ENCODE assay signal across 21 cellular contexts in genomic region chr14:20436363-20436755, GRCh38. TPM values are rescaled to one million over a fixed set of nuclear protein-coding genes. Genes with fewer than 3 reads are reported as not detected.
DNase-seq lines count a peak whose midpoint lies in the region; TF ChIP-seq lines count a peak whose summit lies in the region.
"Had no signal": no experiment of that assay in that cellular context is flagged by ENCODE, and none has a peak within 500 bp of the region (broad histone marks: within the 10 kb centered on the region; RNA-seq: fewer than 3 reads in every experiment).

No MANE protein-coding gene starts in this region.

- no peak overlapping the region for H3K27ac ChIP-seq in ascending aorta
- H3K27ac ChIP-seq: cardiac muscle cell had no signal

- intact Hi-C loops in ascending aorta (cut with DNase I), result no loop called here

- H3K4me3 ChIP-seq in foreskin fibroblast (ENCODE audit: low read depth in 1 of 2, low read length in 2 of 2), result no peak overlapping the region
- no peak overlapping the region for H3K4me3 ChIP-seq in ascending aorta
- H3K4me3 ChIP-seq: cardiac muscle cell had no signal

- peaks cover 5% of the 10 kb centered on the region in 2 donors for H3K4me1 ChIP-seq in ascending aorta

- no peaks in the 10 kb centered on the region for H3K36me3 ChIP-seq in ascending aorta
- H3K36me3 ChIP-seq: cardiac muscle cell had no signal

- TF ChIP-seq CTCF in foreskin fibroblast (IDR thresholded peaks at IDR 0.05; ENCODE audit: low read depth, low read length) (no peak), ascending aorta (IDR thresholded peaks at IDR 0.05) (no peak)

- H3K27me3 ChIP-seq in ascending aorta, result no peaks in the 10 kb centered on the region
- H3K27me3 ChIP-seq: cardiac muscle cell had no signal

- H3K9me3 ChIP-seq in ascending aorta, result no peaks in the 10 kb centered on the region

- DNase-seq in AG20443 (ENCODE audit: low spot score) (peak; percentile 57), HT1080 (ENCODE audit: low read depth) (peak; percentile 49), astrocyte of the hippocampus (ENCODE audit: low read depth, low spot score) (peak; percentile 19), foreskin fibroblast (peak; percentile 55 to 79), midbrain (lab: John Stamatoyannopoulos, UW) (no peak), Ammon's horn (ENCODE audit: low spot score) (no peak), anterior cingulate cortex (lab: John Stamatoyannopoulos, UW) (no peak), ascending aorta (ENCODE audit: low spot score in 2 of 2) (no peak)
- DNase-seq: ACHN; activated CD4-positive, alpha-beta T cell treated with anti-CD3 and anti-CD28 coated beads for 48 hours; activated naive CD4-positive, alpha-beta T cell treated with anti-CD3 and anti-CD28 coated beads for 36 hours; effector memory CD8-positive, alpha-beta T cell; GDM1; naive thymus-derived CD8-positive, alpha-beta T cell; NCI-H1694 treated with DMSO at 0.1 percent for 48 hours; NCI-H446 treated with DMSO at 0.1 percent for 48 hours; SHP77 treated with DMSO at 0.1 percent for 48 hours; stimulated activated CD4-positive, alpha-beta T cell treated with anti-CD3 and anti-CD28 coated beads, Interleukin-15, amount 100 ng/mL, for 24 hours; stimulated activated naive CD8-positive, alpha-beta T cell treated with anti-CD3 and anti-CD28 coated beads, Interleukin-15, Interleukin-2, amounts not matched to agents 100 U/mL and 50 U/mL, for 24 hours had no signal

RNA-seq across cellular contexts. Expression of gene KLHL33, which starts 0.4 kb away (rescaled TPM):
- not detected in 2 replicates for total RNA-seq in HT1080 (2014; rRNA removed; shearing (Covaris generic))
- polyA plus RNA-seq in HT1080 (2015; cell fraction: cytosol; rRNA removed), result 0.03 TPM in 1 of 2 replicates, not detected in the other
- 0.03 and 0.13 TPM in 2 replicates for polyA plus RNA-seq in HT1080 (2015; cell fraction: nucleus; rRNA removed)
- total RNA-seq in ascending aorta, result not detected
- total RNA-seq: cardiac muscle cell, HT-29 had no signal
- polyA plus RNA-seq: cardiac muscle cell had no signal

RNA-seq across cellular contexts. Expression of gene OSGEP, which starts 18.3 kb away (rescaled TPM):
- 50.1 and 52.1 TPM in 2 replicates for total RNA-seq in HT1080 (2014; rRNA removed; shearing (Covaris generic))
- polyA plus RNA-seq in HT1080 (2015; cell fraction: cytosol; rRNA removed), result 42.3 and 45.3 TPM in 2 replicates
- 56.2 and 65.1 TPM in 2 replicates for polyA plus RNA-seq in HT1080 (2015; cell fraction: nucleus; rRNA removed)
- 26.7 TPM for total RNA-seq in ascending aorta

RNA-seq across cellular contexts. Expression of gene APEX1, which starts 18.7 kb away (rescaled TPM):
- 139 and 207 TPM in 2 replicates for total RNA-seq in HT1080 (2014; rRNA removed; shearing (Covaris generic))
- polyA plus RNA-seq in HT1080 (2015; cell fraction: cytosol; rRNA removed), result 275 and 314 TPM in 2 replicates
- polyA plus RNA-seq in HT1080 (2015; cell fraction: nucleus; rRNA removed), result 298 and 316 TPM in 2 replicates
- 21.5 TPM for total RNA-seq in ascending aorta

RNA-seq across cellular contexts. Expression of gene TEP1, which starts 23.1 kb away (rescaled TPM):
- 9.4 TPM in 2 replicates for total RNA-seq in HT1080 (2014; rRNA removed; shearing (Covaris generic))
- polyA plus RNA-seq in HT1080 (2015; cell fraction: cytosol; rRNA removed), result 8.5 and 9.0 TPM in 2 replicates
- 42.6 and 51.2 TPM in 2 replicates for polyA plus RNA-seq in HT1080 (2015; cell fraction: nucleus; rRNA removed)
- total RNA-seq in ascending aorta, result 43.7 TPM

RNA-seq across cellular contexts. Expression of gene PIP4P1, which starts 24.9 kb away (rescaled TPM):
- total RNA-seq in HT1080 (2014; rRNA removed; shearing (Covaris generic)), result 20.5 and 21.0 TPM in 2 replicates
- 20.3 and 26.6 TPM in 2 replicates for polyA plus RNA-seq in HT1080 (2015; cell fraction: cytosol; rRNA removed)
- 34.2 and 36.5 TPM in 2 replicates for polyA plus RNA-seq in HT1080 (2015; cell fraction: nucleus; rRNA removed)
- 30.7 TPM for total RNA-seq in ascending aorta

Comparison
In these comparisons a context has a peak if more than half of its experiments do, and no peak if none do; other contexts are left out.
1. DNase-seq: peak in AG20443 (single experiment), HT1080 (single experiment), astrocyte of the hippocampus (single experiment) and foreskin fibroblast (2 of 2); none in midbrain (single experiment), Ammon's horn (single experiment), anterior cingulate cortex (0 of 58) and ascending aorta (0 of 2).